Comparison of ENCODE assay signal across 20 cellular contexts in the genomic region with DNA sequence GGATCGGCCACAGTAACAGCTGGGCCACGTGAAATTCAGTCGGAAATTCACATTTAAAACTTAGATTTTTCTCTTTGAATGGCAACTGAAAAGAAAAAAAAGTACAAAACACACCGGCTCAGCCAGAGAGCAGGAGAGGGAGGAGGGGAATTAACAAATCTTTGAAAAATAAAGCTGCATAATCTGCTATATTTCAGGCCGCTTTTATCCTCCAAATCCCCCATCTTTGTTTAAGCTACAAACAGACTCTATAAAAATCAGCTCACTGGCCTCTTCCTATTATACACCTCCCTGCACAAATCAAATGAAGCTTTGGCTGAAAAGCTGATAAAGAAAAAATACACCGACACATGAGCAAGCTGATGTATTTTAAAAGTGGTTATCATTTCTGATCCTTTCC.
"Had no signal": no experiment of that assay in that cellular context is flagged by ENCODE, and none has a peak within 500 bp of the region (broad histone marks: within the 10 kb centered on the region; RNA-seq: fewer than 3 reads in every experiment).

No MANE protein-coding gene starts in this region.

- H3K27me3 ChIP-seq: foreskin keratinocyte, pancreas, thyroid gland had no signal

- H3K27me3 Mint-ChIP-seq: activated CD4-positive, alpha-beta memory T cell treated with anti-CD3 and anti-CD28 coated beads, Interleukin-2, amount 10 ng/mL, durations not matched to agents 7 days and 5 days; activated naive CD8-positive, alpha-beta T cell treated with anti-CD3 and anti-CD28 coated beads, Interleukin-2, amount 10 ng/mL, durations not matched to agents 7 days and 5 days; naive B cell had no signal

- H3K4me3 ChIP-seq: lung, pancreas, psoas muscle, thyroid gland had no signal

- H3K27ac ChIP-seq: foreskin keratinocyte, pancreas, psoas muscle, thyroid gland had no signal

- DNase-seq: activated CD4-positive, alpha-beta memory T cell treated with anti-CD3 and anti-CD28 coated beads, Interleukin-2, amount 10 ng/mL, durations not matched to agents 7 days and 5 days; activated CD4-positive, alpha-beta T cell treated with anti-CD3 and anti-CD28 coated beads for 48 hours; activated effector memory CD4-positive, alpha-beta T cell treated with Interleukin-2 at 50 U/mL for 16 hours; activated naive CD4-positive, alpha-beta T cell treated with anti-CD3 and anti-CD28 coated beads for 36 hours; activated naive CD8-positive, alpha-beta T cell treated with anti-CD3 and anti-CD28 coated beads, Interleukin-2, amount 10 ng/mL, durations not matched to agents 7 days and 5 days; activated T-cell treated with anti-CD3 and anti-CD28 coated beads, Interleukin-2, amount 50 U/mL, for 72 hours; amniotic stem cell; cortex of kidney; foreskin keratinocyte; immature natural killer cell; naive B cell; pancreas; psoas muscle; right cardiac atrium; stimulated activated CD4-positive, alpha-beta T cell treated with anti-CD3 and anti-CD28 coated beads, Interleukin-4, amount 100 ng/mL, for 24 hours; stimulated activated naive CD8-positive, alpha-beta T cell treated with anti-CD3 and anti-CD28 coated beads, Interleukin-15, Interleukin-2, amounts not matched to agents 100 U/mL and 50 U/mL, for 24 hours; thyroid gland had no signal

- H3K4me3 Mint-ChIP-seq: activated CD4-positive, alpha-beta memory T cell treated with anti-CD3 and anti-CD28 coated beads, Interleukin-2, amount 10 ng/mL, durations not matched to agents 7 days and 5 days; activated naive CD4-positive, alpha-beta T cell treated with anti-CD3 and anti-CD28 coated beads for 36 hours; activated naive CD8-positive, alpha-beta T cell treated with anti-CD3 and anti-CD28 coated beads, Interleukin-2, amount 10 ng/mL, durations not matched to agents 7 days and 5 days; activated T-cell treated with anti-CD3 and anti-CD28 coated beads, Interleukin-2, amount 50 U/mL, for 72 hours; immature natural killer cell; naive B cell; T-helper 1 cell treated with Interleukin-12 subunit alpha and Interleukin-12 subunit beta and Interleukin-4 antibody, amounts not matched to agents 30 μg/mL and 1 μg/mL, for 36 hours had no signal

- H3K4me1 ChIP-seq: foreskin keratinocyte, pancreas, psoas muscle had no signal

- H3K4me1 Mint-ChIP-seq: activated CD4-positive, alpha-beta memory T cell treated with anti-CD3 and anti-CD28 coated beads, Interleukin-2, amount 10 ng/mL, durations not matched to agents 7 days and 5 days; activated naive CD8-positive, alpha-beta T cell treated with anti-CD3 and anti-CD28 coated beads, Interleukin-2, amount 10 ng/mL, durations not matched to agents 7 days and 5 days; immature natural killer cell; naive B cell had no signal

- H3K9me3 Mint-ChIP-seq: activated CD4-positive, alpha-beta memory T cell treated with anti-CD3 and anti-CD28 coated beads, Interleukin-2, amount 10 ng/mL, durations not matched to agents 7 days and 5 days; activated naive CD8-positive, alpha-beta T cell treated with anti-CD3 and anti-CD28 coated beads, Interleukin-2, amount 10 ng/mL, durations not matched to agents 7 days and 5 days; T-helper 1 cell treated with Interleukin-12 subunit alpha and Interleukin-12 subunit beta and Interleukin-4 antibody, amounts not matched to agents 30 μg/mL and 1 μg/mL, for 36 hours had no signal

- H3K27ac Mint-ChIP-seq: activated CD4-positive, alpha-beta memory T cell treated with anti-CD3 and anti-CD28 coated beads, Interleukin-2, amount 10 ng/mL, durations not matched to agents 7 days and 5 days; activated naive CD4-positive, alpha-beta T cell treated with anti-CD3 and anti-CD28 coated beads for 36 hours; activated naive CD8-positive, alpha-beta T cell treated with anti-CD3 and anti-CD28 coated beads, Interleukin-2, amount 10 ng/mL, durations not matched to agents 7 days and 5 days; activated T-cell treated with anti-CD3 and anti-CD28 coated beads, Interleukin-2, amount 50 U/mL, for 72 hours; immature natural killer cell; naive B cell; T-helper 1 cell treated with Interleukin-12 subunit alpha and Interleukin-12 subunit beta and Interleukin-4 antibody, amounts not matched to agents 30 μg/mL and 1 μg/mL, for 36 hours had no signal

- H3K9me3 ChIP-seq: pancreas, psoas muscle, thyroid gland had no signal

- ATAC-seq: activated T-cell treated with anti-CD3 and anti-CD28 coated beads, Interleukin-2, amount 50 U/mL, for 72 hours; foreskin keratinocyte; left lobe of liver; pancreas; psoas muscle; right cardiac atrium; stimulated activated naive CD8-positive, alpha-beta T cell treated with anti-CD3 and anti-CD28 coated beads, Interleukin-15, Interleukin-2, amounts not matched to agents 100 U/mL and 50 U/mL, for 24 hours had no signal

- H3K36me3 ChIP-seq: pancreas, thyroid gland had no signal

- FAIRE-seq: pancreas had no signal

- H3K36me3 Mint-ChIP-seq: activated naive CD8-positive, alpha-beta T cell treated with anti-CD3 and anti-CD28 coated beads, Interleukin-2, amount 10 ng/mL, durations not matched to agents 7 days and 5 days; naive B cell had no signal
